Comparison of ENCODE assay signal across 24 cellular contexts in the genomic region with DNA sequence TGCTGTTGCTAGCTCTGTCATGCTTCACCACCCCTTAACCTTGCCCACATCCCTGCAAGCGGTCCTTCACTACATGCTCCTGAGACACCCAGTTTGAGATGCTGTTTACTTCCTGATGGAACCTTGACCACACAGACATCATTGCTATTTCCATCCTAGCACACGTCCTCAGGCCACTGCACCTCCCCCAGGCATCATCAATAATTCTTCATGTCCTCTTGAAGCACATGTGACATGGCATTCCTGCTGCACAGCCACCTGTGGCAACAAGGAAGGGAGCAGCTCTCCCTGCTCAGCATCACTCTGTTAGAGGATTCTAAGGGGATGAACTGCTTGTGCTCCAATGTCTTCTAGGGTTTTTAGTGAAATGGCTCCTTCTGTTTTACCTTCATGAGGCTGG. TPM values are rescaled to one million over a fixed set of nuclear protein-coding genes. Genes with fewer than 3 reads are reported as not detected.
DNase-seq lines count a peak whose midpoint lies in the region; ATAC-seq, FAIRE-seq and TF ChIP-seq lines count a peak whose summit lies in the region.
"Had no signal": no experiment of that assay in that cellular context is flagged by ENCODE, and none has a peak within 500 bp of the region (broad histone marks: within the 10 kb centered on the region; RNA-seq: fewer than 3 reads in every experiment).

No MANE protein-coding gene starts in this region.

- H2BK120ac ChIP-seq in IMR-90 (ENCODE audit: low read depth, low read length): no peak overlapping the region
- no peak overlapping the region for H2BK120ac ChIP-seq in neuronal stem cell (ENCODE audit: low read depth, low read length)

- no peaks in the 10 kb centered on the region for H3K79me2 ChIP-seq in K562 (ENCODE audit: control insufficient read depth, insufficient read depth, low read length)

- H3K4ac ChIP-seq in IMR-90 (ENCODE audit: low read depth, low read length): no peak overlapping the region
- H3K4ac ChIP-seq in neuronal stem cell (ENCODE audit: low read length): no peak overlapping the region

- no peaks in the 10 kb centered on the region for H3K27me3 Mint-ChIP-seq in memory B cell
- H3K27me3 Mint-ChIP-seq: activated naive CD4-positive, alpha-beta T cell treated with anti-CD3 and anti-CD28 coated beads, Interleukin-2, amount 50 U/mL, for 24 hours; CD8-positive, alpha-beta memory T cell had no signal

- H3K79me1 ChIP-seq in IMR-90 (ENCODE audit: low read depth in 1 of 2, low read length in 2 of 2) (no peaks in the 10 kb centered on the region), neuronal stem cell (ENCODE audit: low read depth, low read length) (no peaks in the 10 kb centered on the region)

- H3K9me3 Mint-ChIP-seq in memory B cell: peaks cover 1% of the 10 kb centered on the region
- H3K9me3 Mint-ChIP-seq: activated naive CD4-positive, alpha-beta T cell treated with anti-CD3 and anti-CD28 coated beads, Interleukin-2, amount 50 U/mL, for 24 hours; CD8-positive, alpha-beta memory T cell had no signal

- no peak overlapping the region for H3K27ac ChIP-seq in BLaER1
- H3K27ac ChIP-seq in IMR-90 (ENCODE audit: insufficient read depth, low read length): no peak overlapping the region
- no peak overlapping the region for H3K27ac ChIP-seq in K562 (ENCODE audit: extremely low read depth, low read depth, low read length)
- no peak overlapping the region for H3K27ac ChIP-seq in neuronal stem cell (replicated peaks; ENCODE audit: low read length)
- H3K27ac ChIP-seq: colonic mucosa, upper lobe of right lung had no signal

- no peak for DNase-seq in IMR-90
- DNase-seq in K562 (ENCODE audit: extremely low read depth in 1 of 4, low spot score in 3 of 4): no peak
- no peak for DNase-seq in memory B cell (ENCODE audit: low spot score in 2 of 2)
- DNase-seq in cerebellum (ENCODE audit: low spot score): no peak
- no peak for DNase-seq in neuronal stem cell (ENCODE audit: low spot score)
- DNase-seq in activated naive CD4-positive, alpha-beta T cell treated with Interleukin-2 at 50 U/mL for 16 hours: no peak
- DNase-seq in RKO (ENCODE audit: low spot score): no peak
- DNase-seq: activated CD4-positive, alpha-beta T cell treated with anti-CD3 and anti-CD28 coated beads, Interleukin-2, amount 50 U/mL, for 4 hours; activated T-cell treated with anti-CD3 and anti-CD28 coated beads, Interleukin-2, amount 50 U/mL, for 1 hour; CD8-positive, alpha-beta memory T cell; colonic mucosa; foreskin fibroblast; hypothalamus; Karpas-422; left colon; NCI-H1436; occipital lobe; right cardiac atrium; SHP77; stimulated activated naive CD8-positive, alpha-beta T cell treated with anti-CD3 and anti-CD28 coated beads, Interleukin-15, Interleukin-2, amounts not matched to agents 100 U/mL and 50 U/mL, for 24 hours; T-helper 1 cell; upper lobe of right lung had no signal

- POLR2A ChIA-PET in IMR-90 (lab: Charles Lee; ENCODE audit: unreplicated experiment): no interaction called here
- POLR2A ChIA-PET in K562 (lab: Yijun Ruan, JAX): interaction anchor here (0.7 to 1.7 kb wide), 4 partner anchors 10 to 26 kb away, joined by 3 to 6 read pairs (median 3); no protein-coding TSS in a partner anchor

- H4K91ac ChIP-seq in IMR-90 (ENCODE audit: insufficient read depth, low read depth, low read length) (peak overlapping the region; percentile 39; the same call in 1 of the 2 replicates), neuronal stem cell (ENCODE audit: low read depth, low read length, poor library complexity) (no peak overlapping the region)

- H4K20me1 ChIP-seq in BLaER1 (no peaks in the 10 kb centered on the region), IMR-90 (ENCODE audit: insufficient read depth, low read length) (peaks cover 4% of the 10 kb centered on the region; the same call in 1 of the 2 replicates), K562 (replicated peaks; ENCODE audit: control insufficient read depth, insufficient read depth, low read length) (no peaks in the 10 kb centered on the region)

- no peak for TF ChIP-seq POLR2A in IMR-90 (IDR thresholded peaks at IDR 0.05; ENCODE audit: low read depth, low read length)
- no peak for TF ChIP-seq POLR2A in K562 (conservative IDR thresholded peaks at IDR 0.05)

- ATAC-seq in IMR-90 (ENCODE audit: low read depth) (no peak), K562 (no peak), memory B cell (ENCODE audit: low read depth) (peak; percentile 48)
- ATAC-seq: left colon; right cardiac atrium; stimulated activated naive CD8-positive, alpha-beta T cell treated with anti-CD3 and anti-CD28 coated beads, Interleukin-15, Interleukin-2, amounts not matched to agents 100 U/mL and 50 U/mL, for 24 hours; upper lobe of right lung had no signal

- no peak overlapping the region for H4K8ac ChIP-seq in IMR-90 (ENCODE audit: low read depth in 2 of 2, low read length in 2 of 2)
- no peak overlapping the region for H4K8ac ChIP-seq in neuronal stem cell (ENCODE audit: low read depth, low read length)

- no peak overlapping the region for H3K27ac Mint-ChIP-seq in memory B cell
- H3K27ac Mint-ChIP-seq: activated naive CD4-positive, alpha-beta T cell treated with anti-CD3 and anti-CD28 coated beads, Interleukin-2, amount 50 U/mL, for 24 hours had no signal

- H3K23ac ChIP-seq in IMR-90 (ENCODE audit: low read depth, low read length) (no peak overlapping the region), neuronal stem cell (ENCODE audit: low read depth, low read length, poor library complexity) (no peak overlapping the region)

- in situ Hi-C loops in IMR-90 (cut with MboI; ENCODE audit: low sequenced_read_pairs): no loop called here
- in situ Hi-C loops in K562 (cut with MboI): no loop called here

- no peak overlapping the region for H2BK5ac ChIP-seq in IMR-90 (ENCODE audit: low read depth, low read length, poor library complexity, severe bottlenecking)
- no peak overlapping the region for H2BK5ac ChIP-seq in neuronal stem cell (ENCODE audit: low read length)

- intact Hi-C loops in IMR-90 (cut with micrococcal nuclease) (loop anchor here (10.0 kb wide), 1 partner anchor 920 kb away; no protein-coding TSS in a partner anchor), K562 (cut with micrococcal nuclease) (no loop called here)

- H3K36me3 ChIP-seq in BLaER1 (no peaks in the 10 kb centered on the region), IMR-90 (ENCODE audit: control insufficient read depth, insufficient read depth, low read length) (no peaks in the 10 kb centered on the region), K562 (ENCODE audit: control insufficient read depth, insufficient read depth, low read length) (no peaks in the 10 kb centered on the region), neuronal stem cell (replicated peaks in 1 of 2; ENCODE audit: control insufficient read depth in 2 of 2, insufficient read depth in 2 of 2, low read length in 2 of 2) (no peaks in the 10 kb centered on the region)
- H3K36me3 ChIP-seq: colonic mucosa, upper lobe of right lung had no signal

- peaks cover 11% of the 10 kb centered on the region for H3K36me3 Mint-ChIP-seq in memory B cell
- H3K36me3 Mint-ChIP-seq: activated naive CD4-positive, alpha-beta T cell treated with anti-CD3 and anti-CD28 coated beads, Interleukin-2, amount 50 U/mL, for 24 hours had no signal

- peaks cover 52% of the 10 kb centered on the region for H3K4me1 ChIP-seq in BLaER1
- peaks cover 5% of the 10 kb centered on the region for H3K4me1 ChIP-seq in IMR-90 (ENCODE audit: control insufficient read depth, insufficient read depth, low read length)
- H3K4me1 ChIP-seq in K562 (replicated peaks in 1 of 2; ENCODE audit: control insufficient read depth in 2 of 2, insufficient read depth in 2 of 2, low read length in 2 of 2): peaks cover 0 to 10% of the 10 kb centered on the region in 2 experiments; a peak in 2 of 5 replicates
- H3K4me1 ChIP-seq in neuronal stem cell (ENCODE audit: control insufficient read depth in 2 of 2, insufficient read depth in 1 of 2, low read depth in 1 of 2, low read length in 2 of 2): no peaks in the 10 kb centered on the region
- H3K4me1 ChIP-seq: colonic mucosa had no signal

- TF ChIP-seq RAD21 in IMR-90 (IDR thresholded peaks at IDR 0.05; ENCODE audit: low read length): no peak
- no peak for TF ChIP-seq RAD21 in K562 (CRISPR knock-in tag; conservative IDR thresholded peaks at IDR 0.05 in 1 of 2, IDR thresholded peaks at IDR 0.05 in 1 of 2)

- no peak overlapping the region for H3K9ac ChIP-seq in BLaER1
- no peak overlapping the region for H3K9ac ChIP-seq in IMR-90 (ENCODE audit: low read depth, low read length)
- H3K9ac ChIP-seq in K562 (ENCODE audit: insufficient read depth in 1 of 2, low read depth in 2 of 2, low read length in 2 of 2): no peak overlapping the region
- no peak overlapping the region for H3K9ac ChIP-seq in neuronal stem cell (ENCODE audit: low read depth, low read length, poor library complexity)

- no peak overlapping the region for H2BK12ac ChIP-seq in neuronal stem cell (ENCODE audit: low read length)

- TF ChIP-seq EP300 in K562 (IDR thresholded peaks at IDR 0.05; ENCODE audit: low read length): no peak

- no peak overlapping the region for H4K5ac ChIP-seq in IMR-90 (ENCODE audit: low read depth, low read length)

- peaks cover 22% of the 10 kb centered on the region for H3K4me1 Mint-ChIP-seq in memory B cell
- H3K4me1 Mint-ChIP-seq: activated naive CD4-positive, alpha-beta T cell treated with anti-CD3 and anti-CD28 coated beads, Interleukin-2, amount 50 U/mL, for 24 hours; CD8-positive, alpha-beta memory T cell had no signal

- peaks cover 3% of the 10 kb centered on the region; the same call in 1 of the 2 replicates for H3K9me1 ChIP-seq in IMR-90 (ENCODE audit: insufficient read depth, low read length)
- no peaks in the 10 kb centered on the region for H3K9me1 ChIP-seq in K562 (ENCODE audit: control insufficient read depth, insufficient read depth, low read length)

- H3K18ac ChIP-seq in IMR-90 (ENCODE audit: low read depth, low read length) (no peak overlapping the region), neuronal stem cell (ENCODE audit: low read length) (no peak overlapping the region)

- H3K14ac ChIP-seq in IMR-90 (replicated peaks; ENCODE audit: low read depth, low read length): no peak overlapping the region
- H3K14ac ChIP-seq in neuronal stem cell (ENCODE audit: low read length): no peak overlapping the region

- BruUV-seq in IMR-90 (replicated peaks; lab: Mats Ljungman, UMichigan) (no TSS peak), K562 (replicated peaks; lab: Mats Ljungman, UMichigan) (no TSS peak)

- H2AK9ac ChIP-seq in IMR-90 (replicated peaks; ENCODE audit: low read depth, low read length, poor library complexity): no peak overlapping the region

- H3K27me3 ChIP-seq in BLaER1 (no peaks in the 10 kb centered on the region), IMR-90 (ENCODE audit: control insufficient read depth, insufficient read depth, low read length) (no peaks in the 10 kb centered on the region), K562 (ENCODE audit: control insufficient read depth in 2 of 2, insufficient read depth in 2 of 2, low read length in 2 of 2) (no peaks in the 10 kb centered on the region), neuronal stem cell (ENCODE audit: control insufficient read depth in 3 of 3, insufficient read depth in 3 of 3, low read depth in 1 of 3, low read length in 3 of 3) (no peaks in the 10 kb centered on the region)
- H3K27me3 ChIP-seq: colonic mucosa, upper lobe of right lung had no signal

- TF ChIP-seq CTCF in IMR-90 (conservative IDR thresholded peaks at IDR 0.05; ENCODE audit: low read depth, low read length): no peak
- no peak for TF ChIP-seq CTCF in K562 (IDR thresholded peaks at IDR 0.05 in 2 of 3, conservative IDR thresholded peaks at IDR 0.05 in 1 of 3; ENCODE audit: insufficient read depth in 2 of 3, low read depth in 1 of 3, low read length in 3 of 3)

- H3K4me3 ChIP-seq in BLaER1: no peak overlapping the region
- no peak overlapping the region for H3K4me3 ChIP-seq in IMR-90 (ENCODE audit: insufficient read depth, low read depth, low read length)
- no peak overlapping the region for H3K4me3 ChIP-seq in K562
- H3K4me3 ChIP-seq in neuronal stem cell (ENCODE audit: low read length in 2 of 2): peak overlapping the region in 1 of 2 donors; percentile 30
- H3K4me3 ChIP-seq: colonic mucosa, upper lobe of right lung had no signal

- CTCF ChIA-PET in IMR-90 (lab: Yijun Ruan, JAX): interaction anchor here (1.0 kb wide), 1 partner anchor 27 kb away, joined by 3 read pairs; the partner anchor contains the start of gene ST3GAL5
- CTCF ChIA-PET in K562 (lab: Yijun Ruan, JAX; ENCODE audit: low intra/inter-chr PET ratio): interaction anchor here (0.6 kb wide), 1 partner anchor 16 kb away, joined by 3 read pairs; no protein-coding TSS in a partner anchor

- no peak overlapping the region for H2BK15ac ChIP-seq in IMR-90 (ENCODE audit: low read depth, low read length)
- no peak overlapping the region for H2BK15ac ChIP-seq in neuronal stem cell (ENCODE audit: low read length)

- H3K56ac ChIP-seq in IMR-90 (ENCODE audit: extremely low read depth, insufficient read depth, low read length): no peak overlapping the region

- H3K9me3 ChIP-seq in BLaER1: no peaks in the 10 kb centered on the region
- no peaks in the 10 kb centered on the region for H3K9me3 ChIP-seq in IMR-90 (ENCODE audit: control insufficient read depth, insufficient read depth, low read length)
- H3K9me3 ChIP-seq in K562 (replicated peaks; ENCODE audit: control insufficient read depth, insufficient read depth, low read depth, low read length): no peaks in the 10 kb centered on the region
- H3K9me3 ChIP-seq in neuronal stem cell (replicated peaks in 1 of 2; ENCODE audit: control insufficient read depth in 2 of 2, insufficient read depth in 1 of 2, low read depth in 1 of 2, low read length in 2 of 2): peaks cover 0 to 2% of the 10 kb centered on the region in 2 donors
- H3K9me3 ChIP-seq: colonic mucosa, upper lobe of right lung had no signal

- H3K4me2 ChIP-seq in BLaER1 (peak overlapping the region; percentile 58), IMR-90 (ENCODE audit: low read depth, low read length) (no peak overlapping the region), K562 (ENCODE audit: insufficient read depth, low read length) (no peak overlapping the region), neuronal stem cell (ENCODE audit: insufficient read depth, low read length, poor library complexity, severe bottlenecking) (no peak overlapping the region)

- no peak for FAIRE-seq in K562 (lab: Jason Lieb, UNC)

- WGBS in IMR-90 (ENCODE audit: extremely low coverage in 2 of 2, insufficient read length in 1 of 2), 2 experiments: 100% methylated on average over 1 of the region's 2 CpGs; no CpG with 5 or more reads in 1 of the 2 experiments
- 35% methylated on average over 2 of the region's 2 CpGs for WGBS in K562 (ENCODE audit: insufficient coverage, low coverage, missing lambda C conversion rate)
- WGBS in neuronal stem cell (ENCODE audit: extremely low coverage in 2 of 2, insufficient read length in 2 of 2, insufficient replicate concordance in 1 of 2), 2 donors: no CpG with 5 or more reads among the region's 2 CpGs

- peak overlapping the region; percentile 66 for H2AK5ac ChIP-seq in IMR-90 (ENCODE audit: low read depth, low read length)
- H2AK5ac ChIP-seq in neuronal stem cell (ENCODE audit: low read depth, low read length): no peak overlapping the region

- no peak overlapping the region for H3K4me3 Mint-ChIP-seq in memory B cell
- H3K4me3 Mint-ChIP-seq: activated naive CD4-positive, alpha-beta T cell treated with anti-CD3 and anti-CD28 coated beads, Interleukin-2, amount 50 U/mL, for 24 hours; CD8-positive, alpha-beta memory T cell had no signal

- dilution Hi-C loops in IMR-90 (cut with HindIII; ENCODE audit: low sequenced_read_pairs, unreplicated experiment): no loop called here

- peak overlapping the region; percentile 26 for H2AFZ ChIP-seq in IMR-90 (replicated peaks; ENCODE audit: low read length, poor library complexity)
- H2AFZ ChIP-seq in K562 (ENCODE audit: low read depth, low read length): peak overlapping the region; percentile 47
- H2AFZ ChIP-seq in neuronal stem cell (ENCODE audit: low read length): no peak overlapping the region

- no peak overlapping the region for H2BK20ac ChIP-seq in IMR-90 (ENCODE audit: low read depth, low read length)

RNA-seq across cellular contexts. Expression of gene ST3GAL5, which starts 26.1 kb away (rescaled TPM):
- 16.8 and 18.6 TPM in 2 replicates for total RNA-seq in IMR-90 (2012; rRNA removed)
- polyA plus RNA-seq in IMR-90 (2012; rRNA removed): 19.2 and 21.0 TPM in 2 replicates
- polyA plus RNA-seq in IMR-90 (2012; cell fraction: cytosol; rRNA removed): 7.8 and 18.4 TPM in 2 replicates
- polyA plus RNA-seq in IMR-90 (2012; cell fraction: nucleus; rRNA removed; ENCODE audit: low replicate concordance): 8.6 and 21.3 TPM in 2 replicates
- total RNA-seq in K562 (2011; cell fraction: chromatin; rRNA removed; ENCODE audit: low replicate concordance): 39.5 and 67.1 TPM in 2 replicates
- total RNA-seq in K562 (2011; cell fraction: nucleolus; rRNA removed): 22.7 and 28.6 TPM in 2 replicates
- 36.4 and 54.3 TPM in 2 replicates for total RNA-seq in K562 (2011; cell fraction: nucleoplasm; rRNA removed)
- 4.1 and 6.3 TPM in 2 replicates for total RNA-seq in K562 (2014; rRNA removed)
- 4.4 and 4.9 TPM in 2 replicates for total RNA-seq in K562 (2014; rRNA removed; fragmentation: Illumina TruSeq; extraction: Trizol)
- 2.9 and 3.6 TPM in 2 replicates for total RNA-seq in K562 (2015; rRNA removed; fragmentation: Illumina TruSeq; extraction: Trizol)
- total RNA-seq in K562 (2021): 4.0 and 4.2 TPM in 2 replicates
- 7.9 and 10.0 TPM in 2 replicates for polyA plus RNA-seq in K562 (2011; rRNA removed)
- 2.8 and 4.2 TPM in 2 replicates for polyA plus RNA-seq in K562 (2011; cell fraction: cytosol; rRNA removed)
- 7.7 and 8.6 TPM in 2 replicates for polyA plus RNA-seq in K562 (2011; cell fraction: nucleus; rRNA removed)
- 2.7 and 8.7 TPM in 2 replicates for polyA plus RNA-seq in K562 (2012)
- 3.5 and 4.1 TPM in 2 replicates for polyA plus RNA-seq in K562 (2014; fragmentation: Illumina TruSeq; extraction: Trizol)
- polyA plus RNA-seq in K562 (2014; fragmentation: Nextera tagmentation; extraction: Ambion mirVana): 1 to 10 TPM; 1.6 to 1.8 TPM
- 3.1 and 4.4 TPM in 2 replicates for polyA plus RNA-seq in K562 (2014; rRNA removed)
- polyA minus RNA-seq in K562 (2011; rRNA and poly(A)+ RNA removed): 11.3 and 14.3 TPM in 2 replicates
- polyA minus RNA-seq in K562 (2011; cell fraction: cytosol; rRNA and poly(A)+ RNA removed): 2.3 and 3.1 TPM in 2 replicates
- polyA minus RNA-seq in K562 (2011; cell fraction: nucleus; rRNA and poly(A)+ RNA removed): 6.5 and 12.1 TPM in 2 replicates
- 61.9 TPM for total RNA-seq in cerebellum
- polyA plus RNA-seq in neuronal stem cell (2013, experiment 1 of 2): 5.0 TPM
- polyA plus RNA-seq in neuronal stem cell (2013, experiment 2 of 2): 5.3 TPM
